In genomic region chr3:195095035-195095703, GRCh38 we compare ENCODE assay signal across 8 cellular contexts.
DNase-seq lines count a peak whose midpoint lies in the region; ATAC-seq and TF ChIP-seq lines count a peak whose summit lies in the region.

No MANE protein-coding gene starts in this region.

- H3K4me1 Mint-ChIP-seq in activated naive CD8-positive, alpha-beta T cell treated with anti-CD3 and anti-CD28 coated beads, Interleukin-2, amount 10 ng/mL, durations not matched to agents 7 days and 5 days = peaks cover 10% of the 10 kb centered on the region
- peaks cover 12% of the 10 kb centered on the region for H3K4me1 Mint-ChIP-seq in activated naive CD8-positive, alpha-beta T cell treated with anti-CD3 and anti-CD28 coated beads for 36 hours
- peaks cover 40% of the 10 kb centered on the region for H3K4me1 Mint-ChIP-seq in type B pancreatic cell (ENCODE audit: unreplicated experiment)

- H3K27ac Mint-ChIP-seq in activated naive CD8-positive, alpha-beta T cell treated with anti-CD3 and anti-CD28 coated beads, Interleukin-2, amount 10 ng/mL, durations not matched to agents 7 days and 5 days = no peak overlapping the region
- no peak overlapping the region for H3K27ac Mint-ChIP-seq in activated naive CD8-positive, alpha-beta T cell treated with anti-CD3 and anti-CD28 coated beads for 36 hours
- H3K27ac Mint-ChIP-seq in type B pancreatic cell = peak overlapping the region; percentile 29

- H3K27me3 Mint-ChIP-seq in activated naive CD8-positive, alpha-beta T cell treated with anti-CD3 and anti-CD28 coated beads, Interleukin-2, amount 10 ng/mL, durations not matched to agents 7 days and 5 days = no peaks in the 10 kb centered on the region
- H3K27me3 Mint-ChIP-seq in activated naive CD8-positive, alpha-beta T cell treated with anti-CD3 and anti-CD28 coated beads for 36 hours = no peaks in the 10 kb centered on the region
- H3K27me3 Mint-ChIP-seq in type B pancreatic cell = no peaks in the 10 kb centered on the region

- no peaks in the 10 kb centered on the region for H3K36me3 Mint-ChIP-seq in activated naive CD8-positive, alpha-beta T cell treated with anti-CD3 and anti-CD28 coated beads, Interleukin-2, amount 10 ng/mL, durations not matched to agents 7 days and 5 days
- peaks cover 4% of the 10 kb centered on the region for H3K36me3 Mint-ChIP-seq in activated naive CD8-positive, alpha-beta T cell treated with anti-CD3 and anti-CD28 coated beads for 36 hours
- peaks cover 4% of the 10 kb centered on the region for H3K36me3 Mint-ChIP-seq in type B pancreatic cell

- H3K4me3 Mint-ChIP-seq in activated naive CD8-positive, alpha-beta T cell treated with anti-CD3 and anti-CD28 coated beads, Interleukin-2, amount 10 ng/mL, durations not matched to agents 7 days and 5 days = no peak overlapping the region
- no peak overlapping the region for H3K4me3 Mint-ChIP-seq in activated naive CD8-positive, alpha-beta T cell treated with anti-CD3 and anti-CD28 coated beads for 36 hours
- peak overlapping the region; percentile 44 for H3K4me3 Mint-ChIP-seq in type B pancreatic cell

- no peak for ATAC-seq in activated naive CD8-positive, alpha-beta T cell treated with anti-CD3 and anti-CD28 coated beads, Interleukin-2, amount 10 ng/mL, durations not matched to agents 7 days and 5 days (ENCODE audit: low read depth)
- ATAC-seq in HG02759 (IDR thresholded peaks at IDR 0.05; ENCODE audit: unreplicated experiment) (peak; percentile 61), GM19324 (IDR thresholded peaks at IDR 0.05; ENCODE audit: low FRiP score, unreplicated experiment) (no peak)

- peak; percentile 24 for DNase-seq in activated naive CD8-positive, alpha-beta T cell treated with anti-CD3 and anti-CD28 coated beads, Interleukin-2, amount 10 ng/mL, durations not matched to agents 7 days and 5 days
- DNase-seq in activated naive CD8-positive, alpha-beta T cell treated with anti-CD3 and anti-CD28 coated beads for 36 hours = no peak
- DNase-seq in SW480 (ENCODE audit: low spot score) (peak; percentile 43), type B pancreatic cell (ENCODE audit: extremely low spot score, unreplicated experiment) (no peak), NOMO-1 (lab: John Stamatoyannopoulos, UW; ENCODE audit: unreplicated experiment in 2 of 2) (no peak)
- DNase-seq in central memory CD4-positive, alpha-beta T cell = no peak

- POLR2A ChIA-PET in activated naive CD8-positive, alpha-beta T cell treated with anti-CD3 and anti-CD28 coated beads, Interleukin-2, amount 10 ng/mL, durations not matched to agents 7 days and 5 days (lab: Charles Lee) = no interaction called here

- no peaks in the 10 kb centered on the region for H3K9me3 Mint-ChIP-seq in activated naive CD8-positive, alpha-beta T cell treated with anti-CD3 and anti-CD28 coated beads, Interleukin-2, amount 10 ng/mL, durations not matched to agents 7 days and 5 days
- no peaks in the 10 kb centered on the region for H3K9me3 Mint-ChIP-seq in activated naive CD8-positive, alpha-beta T cell treated with anti-CD3 and anti-CD28 coated beads for 36 hours
- no peaks in the 10 kb centered on the region for H3K9me3 Mint-ChIP-seq in type B pancreatic cell

- no peak for TF ChIP-seq CTCF in type B pancreatic cell (conservative IDR thresholded peaks at IDR 0.05)

Comparison
In these comparisons a context has a peak if more than half of its experiments do, and no peak if none do; other contexts are left out.
1. DNase-seq: peak in activated naive CD8-positive, alpha-beta T cell treated with anti-CD3 and anti-CD28 coated beads, Interleukin-2, amount 10 ng/mL, durations not matched to agents 7 days and 5 days (single experiment) and SW480 (single experiment); none in activated naive CD8-positive, alpha-beta T cell treated with anti-CD3 and anti-CD28 coated beads for 36 hours (single experiment), type B pancreatic cell (single experiment), NOMO-1 (0 of 2) and central memory CD4-positive, alpha-beta T cell (single experiment).